ENCODE assay signal across 34 cellular contexts in genomic region chr5:120632430-120632829, GRCh38.
"Had no signal": no experiment of that assay in that cellular context is flagged by ENCODE, and none has a peak within 500 bp of the region (broad histone marks: within the 10 kb centered on the region; RNA-seq: fewer than 3 reads in every experiment).

No MANE protein-coding gene starts in this region.

- H3K27me3 ChIP-seq: MG63 had no signal

- H3K36me3 ChIP-seq: MG63 had no signal

- H3K27ac ChIP-seq: KMS-11 had no signal

- H3K9ac ChIP-seq: KMS-11 had no signal

- DNase-seq: Karpas-422, Kasumi-1, MG63, MM.1S, NCI-H1048, NCI-H1092, NCI-H1092 treated with DMSO at 0.1 percent for 48 hours, NCI-H1105, NCI-H1105 treated with DMSO at 0.1 percent for 48 hours, NCI-H1417, NCI-H1417 treated with DMSO at 0.1 percent for 48 hours, NCI-H1436, NCI-H1436 treated with DMSO at 0.1 percent for 48 hours, NCI-H146, NCI-H1694, NCI-H1694 treated with DMSO at 0.1 percent for 48 hours, NCI-H187, NCI-H187 treated with DMSO at 0.1 percent for 48 hours, NCI-H1930, NCI-H2029, NCI-H2029 treated with DMSO at 0.1 percent for 48 hours, NCI-H2081, NCI-H2081 treated with DMSO at 0.1 percent for 48 hours, NCI-H2107, NCI-H2171, NCI-H2171 treated with DMSO at 0.1 percent for 48 hours, NCI-H2227 treated with DMSO at 0.1 percent for 48 hours, NCI-H226, NCI-H345, NCI-H446, NCI-H446 treated with DMSO at 0.1 percent for 48 hours, NCI-H510A, NCI-H510A treated with DMSO at 0.1 percent for 48 hours had no signal

- H3K9me3 ChIP-seq: MG63 had no signal

- H3K4me3 ChIP-seq: MG63 had no signal

- H3K4me2 ChIP-seq: KMS-11 had no signal
